ENCODE assay signal across 10 cellular contexts in the genomic region with DNA sequence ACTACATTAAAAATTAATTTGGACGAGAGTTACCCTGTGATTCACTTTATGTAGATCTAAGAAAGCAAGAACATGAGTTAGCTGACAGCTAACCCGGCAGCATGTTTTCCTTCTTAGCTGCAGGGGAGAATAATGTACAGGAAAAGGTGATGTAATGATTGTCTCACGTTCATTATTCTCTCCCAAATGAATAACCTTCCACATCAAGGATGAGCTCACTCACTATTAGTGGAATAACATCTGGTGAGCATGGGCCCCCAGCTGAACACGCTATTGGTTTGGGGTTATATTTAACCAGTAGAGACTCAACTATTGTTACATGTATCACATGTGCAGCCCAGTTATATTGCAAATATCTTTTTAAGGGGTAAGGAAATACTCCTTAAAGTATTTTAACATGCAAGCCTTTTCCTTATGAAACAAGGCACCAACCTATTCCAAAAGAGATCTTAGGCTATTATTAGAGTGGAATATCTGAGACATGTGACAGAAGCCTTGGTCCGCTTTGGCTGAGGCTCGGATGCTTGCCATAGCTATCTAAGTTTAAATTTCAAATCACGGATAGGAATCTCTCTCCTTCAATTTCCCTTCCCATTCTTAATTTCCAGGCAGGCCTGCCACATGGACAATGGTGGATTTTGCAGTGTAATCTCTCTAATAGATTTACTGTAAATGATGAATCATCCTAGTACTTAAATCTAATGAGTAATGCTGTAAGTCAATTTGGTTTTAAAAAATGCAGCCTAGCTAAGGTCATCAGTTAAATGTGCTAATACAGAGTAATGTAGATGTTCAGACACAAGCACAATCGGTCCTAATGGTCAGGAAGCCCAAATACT.
A peak's percentile ranks its signal among the peaks of the same experiment; 100 is the strongest.
DNase-seq lines count a peak whose midpoint lies in the region; ATAC-seq and TF ChIP-seq lines count a peak whose summit lies in the region.
"Had no signal": no experiment of that assay in that cellular context is flagged by ENCODE, and none has a peak within 500 bp of the region (broad histone marks: within the 10 kb centered on the region; RNA-seq: fewer than 3 reads in every experiment).

No MANE protein-coding gene starts in this region.

- DNase-seq in GM04504 (ENCODE audit: low read depth) (peak; percentile 55), RWPE2 (ENCODE audit: low spot score) (no peak), foreskin fibroblast (peak; percentile 70 to 76), skeletal muscle cell (ENCODE audit: low read depth) (peak; percentile 84), NCI-H1105 (lab: John Stamatoyannopoulos, UW) (no peak), Kasumi-1 (lab: John Stamatoyannopoulos, UW) (no peak)
- no peak for DNase-seq in activated naive CD8-positive, alpha-beta T cell treated with anti-CD3 and anti-CD28 coated beads for 36 hours
- DNase-seq: NCI-H1092 treated with DMSO at 0.1 percent for 48 hours had no signal

- H3K4me3 Mint-ChIP-seq in activated naive CD8-positive, alpha-beta T cell treated with anti-CD3 and anti-CD28 coated beads for 36 hours: no peak overlapping the region
- H3K4me3 Mint-ChIP-seq: stimulated activated naive CD8-positive, alpha-beta T cell treated with anti-CD3 and anti-CD28 coated beads, Interleukin-15, Interleukin-2, amounts not matched to agents 100 ng/mL and 50 ng/mL, for 24 hours had no signal

- no peaks in the 10 kb centered on the region for H3K36me3 Mint-ChIP-seq in activated naive CD8-positive, alpha-beta T cell treated with anti-CD3 and anti-CD28 coated beads for 36 hours

- H3K4me1 ChIP-seq in RWPE2 (ENCODE audit: insufficient read depth, poor library complexity, severe bottlenecking): peaks cover 18% of the 10 kb centered on the region

- ATAC-seq in RWPE2 (ENCODE audit: low read depth) (peak; percentile 88), GM21717 (IDR thresholded peaks at IDR 0.05; ENCODE audit: unreplicated experiment) (no peak)

- H3K27me3 ChIP-seq in RWPE2 (ENCODE audit: insufficient read depth, poor library complexity, severe bottlenecking): no peaks in the 10 kb centered on the region

- no peak overlapping the region for H3K27ac Mint-ChIP-seq in activated naive CD8-positive, alpha-beta T cell treated with anti-CD3 and anti-CD28 coated beads for 36 hours
- H3K27ac Mint-ChIP-seq: stimulated activated naive CD8-positive, alpha-beta T cell treated with anti-CD3 and anti-CD28 coated beads, Interleukin-15, Interleukin-2, amounts not matched to agents 100 ng/mL and 50 ng/mL, for 24 hours had no signal

- peaks cover 3% of the 10 kb centered on the region for H3K4me1 Mint-ChIP-seq in activated naive CD8-positive, alpha-beta T cell treated with anti-CD3 and anti-CD28 coated beads for 36 hours

- no peaks in the 10 kb centered on the region for H3K27me3 Mint-ChIP-seq in activated naive CD8-positive, alpha-beta T cell treated with anti-CD3 and anti-CD28 coated beads for 36 hours

- H3K4me3 ChIP-seq in RWPE2 (ENCODE audit: severe bottlenecking) (no peak overlapping the region), foreskin fibroblast (ENCODE audit: low read depth in 1 of 2, low read length in 2 of 2) (no peak overlapping the region), skeletal muscle cell (ENCODE audit: low read depth, low read length) (no peak overlapping the region)

- no peaks in the 10 kb centered on the region for H3K9me3 ChIP-seq in RWPE2 (ENCODE audit: severe bottlenecking)

- peak overlapping the region; percentile 77 for H3K27ac ChIP-seq in RWPE2 (ENCODE audit: poor library complexity, severe bottlenecking)

- no peaks in the 10 kb centered on the region for H3K9me3 Mint-ChIP-seq in activated naive CD8-positive, alpha-beta T cell treated with anti-CD3 and anti-CD28 coated beads for 36 hours
- H3K9me3 Mint-ChIP-seq: stimulated activated naive CD8-positive, alpha-beta T cell treated with anti-CD3 and anti-CD28 coated beads, Interleukin-15, Interleukin-2, amounts not matched to agents 100 ng/mL and 50 ng/mL, for 24 hours had no signal

- TF ChIP-seq CTCF in RWPE2 (IDR thresholded peaks at IDR 0.05; ENCODE audit: poor library complexity, severe bottlenecking): no peak
- TF ChIP-seq CTCF in foreskin fibroblast (IDR thresholded peaks at IDR 0.05; ENCODE audit: low read depth, low read length): no peak

- H3K36me3 ChIP-seq in RWPE2 (ENCODE audit: low read depth): no peaks in the 10 kb centered on the region

Comparison
In these comparisons a context has a peak if more than half of its experiments do, and no peak if none do; other contexts are left out.
1. DNase-seq: peak in GM04504 (single experiment), foreskin fibroblast (2 of 2) and skeletal muscle cell (single experiment); none in RWPE2 (single experiment), NCI-H1105 (single experiment), activated naive CD8-positive, alpha-beta T cell treated with anti-CD3 and anti-CD28 coated beads for 36 hours (single experiment) and Kasumi-1 (0 of 2).